5 cellular contexts compared by ENCODE assay signal in genomic region chr1:210786546-210786945, GRCh38.
"Had no signal": no experiment of that assay in that cellular context is flagged by ENCODE, and none has a peak within 500 bp of the region (broad histone marks: within the 10 kb centered on the region; RNA-seq: fewer than 3 reads in every experiment).

No MANE protein-coding gene starts in this region.

- ATAC-seq: GM23338, K562 had no signal

- H3K9me3 Mint-ChIP-seq: GM23338, H9 had no signal

- H3K4me3 Mint-ChIP-seq: GM23338, H9 had no signal

- H3K4me2 ChIP-seq: GM23338 had no signal

- H3K27ac Mint-ChIP-seq: GM23338, H9 had no signal

- DNase-seq: H9, HCEC 1CT, IMR-90 had no signal

- H3K4me3 ChIP-seq: GM23338, K562 had no signal

- H3K4me1 Mint-ChIP-seq: GM23338, H9 had no signal

- H2AFZ ChIP-seq: GM23338 had no signal
